In the genomic region with DNA sequence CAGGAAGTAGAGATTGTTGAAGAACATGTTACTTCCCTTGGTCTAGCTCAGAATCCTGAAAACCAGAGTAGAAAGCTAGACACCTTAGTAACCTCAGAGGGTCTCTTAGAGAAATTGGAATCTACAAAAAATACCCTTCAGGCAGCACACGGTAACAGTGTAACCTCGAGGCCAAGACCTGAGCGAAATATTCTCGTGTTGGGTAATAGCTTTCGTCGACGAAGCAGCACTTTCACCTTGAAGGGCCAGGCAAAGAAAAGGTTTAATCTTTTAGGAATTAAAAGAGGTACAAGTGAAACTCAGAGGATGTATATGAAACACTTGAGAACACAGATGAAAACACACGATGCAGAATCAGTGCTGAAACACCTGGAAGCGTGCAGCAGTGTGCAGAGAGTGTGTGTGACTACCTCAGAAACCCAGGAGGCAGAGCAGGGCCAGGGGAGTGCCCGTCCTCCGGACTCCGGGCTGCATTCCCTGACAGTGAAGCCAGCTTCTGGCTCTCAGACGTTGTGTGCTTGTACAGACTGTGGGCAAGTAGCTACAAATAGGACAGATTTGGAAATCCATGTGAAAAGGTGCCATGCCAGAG, we compare ENCODE assay signal across 20 cellular contexts. TPM values are rescaled to one million over a fixed set of nuclear protein-coding genes. Genes with fewer than 3 reads are reported as not detected.
DNase-seq lines count a peak whose midpoint lies in the region; ATAC-seq and TF ChIP-seq lines count a peak whose summit lies in the region.
"Had no signal": no experiment of that assay in that cellular context is flagged by ENCODE, and none has a peak within 500 bp of the region (broad histone marks: within the 10 kb centered on the region; RNA-seq: fewer than 3 reads in every experiment).

No MANE protein-coding gene starts in this region.

- no peak overlapping the region for H3K27ac ChIP-seq in CD4-positive, CD25-positive, alpha-beta regulatory T cell (ENCODE audit: insufficient read depth, low read length, poor library complexity, severe bottlenecking)
- no peak overlapping the region for H3K27ac ChIP-seq in brain microvascular endothelial cell
- H3K27ac ChIP-seq: psoas muscle, thyroid gland had no signal

- no peaks in the 10 kb centered on the region for H3K9me3 ChIP-seq in CD4-positive, CD25-positive, alpha-beta regulatory T cell (ENCODE audit: control insufficient read depth in 2 of 2, low read length in 2 of 2)
- H3K9me3 ChIP-seq: HAP-1, psoas muscle, thyroid gland had no signal

- peak overlapping the region; percentile 59 to 85 (median 83) for H3K27ac Mint-ChIP-seq in CD4-positive, CD25-positive, alpha-beta regulatory T cell
- H3K27ac Mint-ChIP-seq in HFFc6: peak overlapping the region; percentile 90
- H3K27ac Mint-ChIP-seq in activated T-helper 2 cell treated with anti-CD3 and anti-CD28 coated beads, Interferon-gamma antibody, Interleukin-2, Interleukin-4, amounts not matched to agents 10 μg/mL and 5 μg/mL and 100 μg/mL, durations not matched to agents 14 hours and 24 hours and 36 hours: peak overlapping the region; percentile 87
- H3K27ac Mint-ChIP-seq in naive thymus-derived CD8-positive, alpha-beta T cell: peak overlapping the region; percentile 92 to 97 (median 94)
- H3K27ac Mint-ChIP-seq: nephron had no signal

- H3K27me3 ChIP-seq in CD4-positive, CD25-positive, alpha-beta regulatory T cell (ENCODE audit: control insufficient read depth, insufficient read depth, low read length): no peaks in the 10 kb centered on the region
- H3K27me3 ChIP-seq in brain microvascular endothelial cell (replicated peaks): no peaks in the 10 kb centered on the region
- H3K27me3 ChIP-seq: thyroid gland had no signal

- TF ChIP-seq CTCF in HFFc6 (IDR thresholded peaks at IDR 0.05) (no peak), brain microvascular endothelial cell (IDR thresholded peaks at IDR 0.05; ENCODE audit: low read depth, low read length, missing control alignments) (no peak)

- DNase-seq in CD4-positive, CD25-positive, alpha-beta regulatory T cell: no peak
- no peak for DNase-seq in HFFc6
- no peak for DNase-seq in activated T-helper 2 cell treated with anti-CD3 and anti-CD28 coated beads, Interferon-gamma antibody, Interleukin-2, Interleukin-4, amounts not matched to agents 10 μg/mL and 5 μg/mL and 100 μg/mL, durations not matched to agents 14 hours and 24 hours and 36 hours (ENCODE audit: low spot score)
- peak in 2 of 10 donors; percentile 4 to 14 for DNase-seq in naive thymus-derived CD8-positive, alpha-beta T cell
- DNase-seq in NCI-H2081 treated with DMSO at 0.1 percent for 48 hours (lab: John Stamatoyannopoulos, UW): no peak
- no peak for DNase-seq in AG08395 (ENCODE audit: low spot score)
- no peak for DNase-seq in brain microvascular endothelial cell
- DNase-seq: amniotic stem cell, C1 segment of cervical spinal cord, cerebellar nuclear complex, kidney, mammary epithelial cell, NCI-H1417, NCI-H2171, psoas muscle, RPMI8226, SW 1271, thyroid gland had no signal

- no peak for ATAC-seq in CD4-positive, CD25-positive, alpha-beta regulatory T cell (ENCODE audit: low read depth in 2 of 2)
- ATAC-seq in naive thymus-derived CD8-positive, alpha-beta T cell: peak; percentile 60
- ATAC-seq: psoas muscle had no signal

- peak overlapping the region in 2 of 4 donors; percentile 74 to 78 for H3K4me3 Mint-ChIP-seq in CD4-positive, CD25-positive, alpha-beta regulatory T cell
- peak overlapping the region; percentile 83 for H3K4me3 Mint-ChIP-seq in HFFc6
- peak overlapping the region; percentile 66 for H3K4me3 Mint-ChIP-seq in activated T-helper 2 cell treated with anti-CD3 and anti-CD28 coated beads, Interferon-gamma antibody, Interleukin-2, Interleukin-4, amounts not matched to agents 10 μg/mL and 5 μg/mL and 100 μg/mL, durations not matched to agents 14 hours and 24 hours and 36 hours (ENCODE audit: low read depth)
- H3K4me3 Mint-ChIP-seq in naive thymus-derived CD8-positive, alpha-beta T cell: peak overlapping the region; percentile 67 to 93 (median 86)
- H3K4me3 Mint-ChIP-seq: nephron had no signal

- H3K4me1 Mint-ChIP-seq in CD4-positive, CD25-positive, alpha-beta regulatory T cell: peaks cover 18 to 30% (median 20%) of the 10 kb centered on the region in 4 donors
- H3K4me1 Mint-ChIP-seq in HFFc6 (ENCODE audit: low read depth): peaks cover 43% of the 10 kb centered on the region
- H3K4me1 Mint-ChIP-seq in activated T-helper 2 cell treated with anti-CD3 and anti-CD28 coated beads, Interferon-gamma antibody, Interleukin-2, Interleukin-4, amounts not matched to agents 10 μg/mL and 5 μg/mL and 100 μg/mL, durations not matched to agents 14 hours and 24 hours and 36 hours (ENCODE audit: low read depth): peaks cover 39% of the 10 kb centered on the region
- peaks cover 35 to 55% (median 45%) of the 10 kb centered on the region in 4 donors for H3K4me1 Mint-ChIP-seq in naive thymus-derived CD8-positive, alpha-beta T cell

- peaks cover 31% of the 10 kb centered on the region for H3K36me3 ChIP-seq in CD4-positive, CD25-positive, alpha-beta regulatory T cell (ENCODE audit: control insufficient read depth, insufficient read depth, low read length)
- peaks cover 3% of the 10 kb centered on the region for H3K36me3 ChIP-seq in brain microvascular endothelial cell (replicated peaks)
- H3K36me3 ChIP-seq: HAP-1 had no signal

- H3K4me3 ChIP-seq in CD4-positive, CD25-positive, alpha-beta regulatory T cell (ENCODE audit: low read depth, low read length): peak overlapping the region; percentile 46
- no peak overlapping the region for H3K4me3 ChIP-seq in brain microvascular endothelial cell (ENCODE audit: low read depth, low read length)
- H3K4me3 ChIP-seq: HAP-1, psoas muscle, thyroid gland had no signal

- H3K4me1 ChIP-seq in CD4-positive, CD25-positive, alpha-beta regulatory T cell (ENCODE audit: control insufficient read depth, insufficient read depth, low read length, poor library complexity, severe bottlenecking): peaks cover 11% of the 10 kb centered on the region
- H3K4me1 ChIP-seq: HAP-1, psoas muscle, thyroid gland had no signal

- in situ Hi-C loops in brain microvascular endothelial cell (cut with HindIII; ENCODE audit: low pct_ligation_motif_present, low sequenced_read_pairs): no loop called here

- intact Hi-C loops in activated T-helper 2 cell treated with anti-CD3 and anti-CD28 coated beads, Interferon-gamma antibody, Interleukin-2, Interleukin-4, amounts not matched to agents 10 μg/mL and 5 μg/mL and 100 μg/mL, durations not matched to agents 14 hours and 24 hours and 36 hours (cut with micrococcal nuclease): no loop called here

- H3K9me3 Mint-ChIP-seq in CD4-positive, CD25-positive, alpha-beta regulatory T cell: no peaks in the 10 kb centered on the region
- H3K9me3 Mint-ChIP-seq in HFFc6: no peaks in the 10 kb centered on the region
- no peaks in the 10 kb centered on the region for H3K9me3 Mint-ChIP-seq in activated T-helper 2 cell treated with anti-CD3 and anti-CD28 coated beads, Interferon-gamma antibody, Interleukin-2, Interleukin-4, amounts not matched to agents 10 μg/mL and 5 μg/mL and 100 μg/mL, durations not matched to agents 14 hours and 24 hours and 36 hours
- H3K9me3 Mint-ChIP-seq in naive thymus-derived CD8-positive, alpha-beta T cell: no peaks in the 10 kb centered on the region
- H3K9me3 Mint-ChIP-seq: nephron had no signal

- H3K27me3 Mint-ChIP-seq in CD4-positive, CD25-positive, alpha-beta regulatory T cell: no peaks in the 10 kb centered on the region
- H3K27me3 Mint-ChIP-seq in HFFc6 (ENCODE audit: insufficient read depth): no peaks in the 10 kb centered on the region
- H3K27me3 Mint-ChIP-seq in activated T-helper 2 cell treated with anti-CD3 and anti-CD28 coated beads, Interferon-gamma antibody, Interleukin-2, Interleukin-4, amounts not matched to agents 10 μg/mL and 5 μg/mL and 100 μg/mL, durations not matched to agents 14 hours and 24 hours and 36 hours (ENCODE audit: low read depth): no peaks in the 10 kb centered on the region
- no peaks in the 10 kb centered on the region for H3K27me3 Mint-ChIP-seq in naive thymus-derived CD8-positive, alpha-beta T cell

- peaks cover 38% of the 10 kb centered on the region for H3K36me3 Mint-ChIP-seq in CD4-positive, CD25-positive, alpha-beta regulatory T cell
- peaks cover 32% of the 10 kb centered on the region for H3K36me3 Mint-ChIP-seq in HFFc6 (ENCODE audit: low read depth)
- H3K36me3 Mint-ChIP-seq in activated T-helper 2 cell treated with anti-CD3 and anti-CD28 coated beads, Interferon-gamma antibody, Interleukin-2, Interleukin-4, amounts not matched to agents 10 μg/mL and 5 μg/mL and 100 μg/mL, durations not matched to agents 14 hours and 24 hours and 36 hours (ENCODE audit: low read depth): peaks cover 39% of the 10 kb centered on the region
- H3K36me3 Mint-ChIP-seq in naive thymus-derived CD8-positive, alpha-beta T cell: peaks cover 0 to 20% (median 15%) of the 10 kb centered on the region in 3 donors

- POLR2A ChIA-PET in naive thymus-derived CD8-positive, alpha-beta T cell (lab: Charles Lee): interaction anchor here (1.0 to 8.3 kb wide), 3 partner anchors 14 to 439 kb away, joined by 4 to 64 read pairs (median 4); partner anchors contain the start of gene ZNF407

RNA-seq across cellular contexts. Expression of gene ZNF407, which starts 34.5 kb away (rescaled TPM):
- 34.0 TPM for total RNA-seq in CD4-positive, CD25-positive, alpha-beta regulatory T cell
- polyA plus RNA-seq in CD4-positive, CD25-positive, alpha-beta regulatory T cell: 1 to 10 TPM; 2.0 to 5.1 (median 3.8) TPM
- total RNA-seq in HFFc6 (2021; fragmentation: NEBNext Ultra II Directional; extraction: Animal tissue kit (Norgen Biotek cat#: 25700)): 1 to 10 TPM; 7.9 to 9.7 (median 9.1) TPM
- total RNA-seq in activated T-helper 2 cell treated with anti-CD3 and anti-CD28 coated beads, Interferon-gamma antibody, Interleukin-2, Interleukin-4, amounts not matched to agents 10 μg/mL and 5 μg/mL and 100 μg/mL, durations not matched to agents 14 hours and 24 hours and 36 hours: 18.3 TPM in 2 replicates
- 10 to 100 TPM; 26.7 to 26.8 TPM for total RNA-seq in naive thymus-derived CD8-positive, alpha-beta T cell
- polyA plus RNA-seq in naive thymus-derived CD8-positive, alpha-beta T cell: 1 to 10 TPM; 5.0 to 6.0 (median 5.6) TPM

Comparison
In these comparisons a context has a peak if more than half of its experiments do, and no peak if none do; other contexts are left out.
1. ATAC-seq: peak in naive thymus-derived CD8-positive, alpha-beta T cell (2 of 2); none in CD4-positive, CD25-positive, alpha-beta regulatory T cell (0 of 2).
2. Peak in every context shown above with its lines, with median percentiles within 50 percentile points of each other: H3K27ac Mint-ChIP-seq.